ENCODE assay signal across 18 cellular contexts in the genomic region with DNA sequence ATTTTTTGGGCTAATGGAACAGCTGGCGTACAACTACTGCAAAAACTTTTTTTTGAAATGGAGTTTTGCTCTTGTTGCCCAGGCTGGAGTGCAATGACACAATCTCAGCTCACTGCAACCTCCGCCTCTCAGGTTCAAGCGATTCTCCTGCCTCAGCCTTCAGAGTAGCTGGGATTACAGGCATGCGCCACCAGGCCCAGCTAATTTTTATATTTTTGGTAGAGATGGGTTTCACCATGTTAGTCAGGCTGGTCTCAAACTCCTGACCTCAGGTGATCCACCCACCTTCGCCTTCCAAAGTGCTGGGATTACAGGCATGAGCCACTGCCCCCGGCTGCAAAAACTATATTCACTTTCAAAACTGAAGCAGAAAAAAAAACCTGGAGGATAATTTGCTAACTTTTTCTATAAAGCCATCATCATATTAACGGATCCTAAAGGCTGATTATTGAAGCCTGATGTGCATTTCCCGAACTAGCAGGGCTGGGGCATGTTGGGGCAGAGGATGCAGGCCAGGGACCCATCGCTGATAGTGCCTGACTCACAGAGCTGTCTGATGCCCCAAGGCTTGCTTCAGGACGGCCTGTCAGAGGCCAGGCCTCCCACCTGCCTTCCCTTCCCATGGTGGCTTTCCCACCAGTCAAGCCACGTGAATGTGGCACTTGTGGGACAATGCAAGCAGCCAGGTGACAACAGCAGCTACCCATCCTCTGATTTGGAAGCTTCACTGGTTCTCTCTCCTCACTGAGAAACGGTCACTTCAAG. TPM values are rescaled to one million over a fixed set of nuclear protein-coding genes. Genes with fewer than 3 reads are reported as not detected.
DNase-seq lines count a peak whose midpoint lies in the region; ATAC-seq and TF ChIP-seq lines count a peak whose summit lies in the region.
"Not testable (repeated sequence)": the region's sequence is repeated elsewhere in the genome, so short reads cannot be mapped to it uniquely, and the experiment has no call there.
"Had no signal": no experiment of that assay in that cellular context is flagged by ENCODE, and none has a peak within 500 bp of the region (broad histone marks: within the 10 kb centered on the region; RNA-seq: fewer than 3 reads in every experiment).

No MANE protein-coding gene starts in this region.

- peak overlapping the region; percentile 91 for H3K4me3 Mint-ChIP-seq in activated CD4-positive, alpha-beta memory T cell treated with anti-CD3 and anti-CD28 coated beads, Interleukin-2, amount 10 ng/mL, durations not matched to agents 7 days and 5 days
- H3K4me3 Mint-ChIP-seq in central memory CD8-positive, alpha-beta T cell: peak overlapping the region; percentile 97
- H3K4me3 Mint-ChIP-seq in immature natural killer cell: peak overlapping the region; percentile 95 to 98 (median 97)
- H3K4me3 Mint-ChIP-seq in stimulated activated naive CD8-positive, alpha-beta T cell treated with anti-CD3 and anti-CD28 coated beads, Interleukin-15, Interleukin-2, amounts not matched to agents 100 ng/mL and 50 ng/mL, for 24 hours: peak overlapping the region; percentile 92

- H3K36me3 Mint-ChIP-seq in activated CD4-positive, alpha-beta memory T cell treated with anti-CD3 and anti-CD28 coated beads, Interleukin-2, amount 10 ng/mL, durations not matched to agents 7 days and 5 days (ENCODE audit: low read depth): peaks cover 79% of the 10 kb centered on the region
- H3K36me3 Mint-ChIP-seq in central memory CD8-positive, alpha-beta T cell (ENCODE audit: insufficient read depth): peaks cover 99% of the 10 kb centered on the region
- peaks cover 55 to 80% (median 64%) of the 10 kb centered on the region in 3 donors for H3K36me3 Mint-ChIP-seq in immature natural killer cell
- H3K36me3 Mint-ChIP-seq in stimulated activated naive CD8-positive, alpha-beta T cell treated with anti-CD3 and anti-CD28 coated beads, Interleukin-15, Interleukin-2, amounts not matched to agents 100 ng/mL and 50 ng/mL, for 24 hours (ENCODE audit: low read depth): peaks cover 73% of the 10 kb centered on the region

- H3K27me3 ChIP-seq in Peyer's patch, neutrophil: not testable (repeated sequence)

- H3K36me3 ChIP-seq in Peyer's patch (peaks cover 0 to 65% (median 0%) of the 10 kb centered on the region in 3 donors), neutrophil (peaks cover 96% of the 10 kb centered on the region)

- DNase-seq in Peyer's patch (peak; percentile 5 to 45 (median 34)), immature natural killer cell (peak in 2 of 3 donors; percentile 5 to 19)
- peak; percentile 16 for DNase-seq in activated CD4-positive, alpha-beta memory T cell treated with anti-CD3 and anti-CD28 coated beads, Interleukin-2, amount 10 ng/mL, durations not matched to agents 7 days and 5 days
- peak; percentile 67 for DNase-seq in activated effector memory CD4-positive, alpha-beta T cell treated with anti-CD3 and anti-CD28 coated beads, Interleukin-2, amount 50 U/mL, for 16 hours
- DNase-seq in central memory CD8-positive, alpha-beta T cell (ENCODE audit: low spot score in 2 of 2): peak; percentile 9 to 12

- not testable (repeated sequence) for H3K9me3 ChIP-seq in Peyer's patch
- peaks cover 15% of the 10 kb centered on the region for H3K9me3 ChIP-seq in neutrophil

- peak overlapping the region; percentile 91 for H3K27ac Mint-ChIP-seq in activated CD4-positive, alpha-beta memory T cell treated with anti-CD3 and anti-CD28 coated beads, Interleukin-2, amount 10 ng/mL, durations not matched to agents 7 days and 5 days
- H3K27ac Mint-ChIP-seq in central memory CD8-positive, alpha-beta T cell (ENCODE audit: low read depth): peak overlapping the region; percentile 96
- H3K27ac Mint-ChIP-seq in immature natural killer cell: peak overlapping the region; percentile 94 to 99 (median 96)
- H3K27ac Mint-ChIP-seq in stimulated activated naive CD8-positive, alpha-beta T cell treated with anti-CD3 and anti-CD28 coated beads, Interleukin-15, Interleukin-2, amounts not matched to agents 100 ng/mL and 50 ng/mL, for 24 hours: peak overlapping the region; percentile 92

- H3K4me1 ChIP-seq in Peyer's patch: peaks cover 4 to 70% (median 31%) of the 10 kb centered on the region in 4 donors
- peaks cover 56 to 69% of the 10 kb centered on the region in 2 experiments for H3K4me1 ChIP-seq in neutrophil (ENCODE audit: control insufficient read depth in 1 of 2, insufficient read depth in 1 of 2, low read depth in 1 of 2, low read length in 1 of 2)

- not testable (repeated sequence) for H3K9me3 Mint-ChIP-seq in activated CD4-positive, alpha-beta memory T cell treated with anti-CD3 and anti-CD28 coated beads, Interleukin-2, amount 10 ng/mL, durations not matched to agents 7 days and 5 days; central memory CD8-positive, alpha-beta T cell; immature natural killer cell; stimulated activated naive CD8-positive, alpha-beta T cell treated with anti-CD3 and anti-CD28 coated beads, Interleukin-15, Interleukin-2, amounts not matched to agents 100 ng/mL and 50 ng/mL, for 24 hours

- CTCF ChIA-PET in activated CD4-positive, alpha-beta memory T cell treated with anti-CD3 and anti-CD28 coated beads, Interleukin-2, amount 10 ng/mL, durations not matched to agents 7 days and 5 days (lab: Charles Lee): interaction anchor here (0.7 to 2.5 kb wide), 6 partner anchors 10 to 99 kb away, joined by 3 to 7 read pairs (median 4); no protein-coding TSS in a partner anchor

- POLR2A ChIA-PET in activated CD4-positive, alpha-beta memory T cell treated with anti-CD3 and anti-CD28 coated beads, Interleukin-2, amount 10 ng/mL, durations not matched to agents 7 days and 5 days (lab: Charles Lee): interaction anchor here (0.7 to 33.4 kb wide), 10 partner anchors 4 to 99 kb away, joined by 3 to 1155 read pairs (median 324); partner anchors contain the start of gene IRF1

- not testable (repeated sequence) for ATAC-seq in central memory CD8-positive, alpha-beta T cell (replicated peaks; ENCODE audit: extremely low read depth, poor library complexity, severe bottlenecking)

- not testable (repeated sequence) for TF ChIP-seq CTCF in Peyer's patch (IDR thresholded peaks at IDR 0.05); neutrophil (IDR thresholded peaks at IDR 0.05)

- TF ChIP-seq POLR2A in Peyer's patch (IDR thresholded peaks at IDR 0.05): not testable (repeated sequence)

- H3K4me1 Mint-ChIP-seq in activated CD4-positive, alpha-beta memory T cell treated with anti-CD3 and anti-CD28 coated beads, Interleukin-2, amount 10 ng/mL, durations not matched to agents 7 days and 5 days: peaks cover 72% of the 10 kb centered on the region
- peaks cover 66% of the 10 kb centered on the region for H3K4me1 Mint-ChIP-seq in central memory CD8-positive, alpha-beta T cell
- H3K4me1 Mint-ChIP-seq in immature natural killer cell: peaks cover 82 to 84% of the 10 kb centered on the region in 2 donors
- peaks cover 81% of the 10 kb centered on the region for H3K4me1 Mint-ChIP-seq in stimulated activated naive CD8-positive, alpha-beta T cell treated with anti-CD3 and anti-CD28 coated beads, Interleukin-15, Interleukin-2, amounts not matched to agents 100 ng/mL and 50 ng/mL, for 24 hours (ENCODE audit: low read depth)

- H3K4me3 ChIP-seq in Peyer's patch: not testable (repeated sequence)
- peak overlapping the region; percentile 99 for H3K4me3 ChIP-seq in neutrophil (ENCODE audit: low read depth in 1 of 2, low read length in 1 of 2)

- peak overlapping the region in 2 of 4 donors; percentile 95 to 100 for H3K27ac ChIP-seq in Peyer's patch
- peak overlapping the region; percentile 100 for H3K27ac ChIP-seq in neutrophil

- not testable (repeated sequence) for H3K27me3 Mint-ChIP-seq in activated CD4-positive, alpha-beta memory T cell treated with anti-CD3 and anti-CD28 coated beads, Interleukin-2, amount 10 ng/mL, durations not matched to agents 7 days and 5 days; central memory CD8-positive, alpha-beta T cell; stimulated activated naive CD8-positive, alpha-beta T cell treated with anti-CD3 and anti-CD28 coated beads, Interleukin-15, Interleukin-2, amounts not matched to agents 100 ng/mL and 50 ng/mL, for 24 hours
- peaks cover 65 to 97% (median 91%) of the 10 kb centered on the region in 3 donors for H3K27me3 Mint-ChIP-seq in immature natural killer cell (ENCODE audit: low read depth in 3 of 3)

RNA-seq across cellular contexts. Expression of gene IRF1, which starts 5.5 kb away (rescaled TPM):
- total RNA-seq in Peyer's patch: 100 to 1,000 TPM in 3 of 4 donors, 10 to 100 TPM in 1; 92.7 to 152 (median 122) TPM
- total RNA-seq in activated CD4-positive, alpha-beta memory T cell treated with anti-CD3 and anti-CD28 coated beads, Interleukin-2, amount 10 ng/mL, durations not matched to agents 7 days and 5 days: 100 to 1,000 TPM; 231 to 239 TPM
- polyA plus RNA-seq in immature natural killer cell: 100 to 1,000 TPM; 349 to 460 (median 371) TPM

RNA-seq across cellular contexts. Expression of gene IL5, which starts 58.3 kb away (rescaled TPM):
- not detected for total RNA-seq in Peyer's patch
- 1 to 10 TPM; 2.6 to 3.3 TPM for total RNA-seq in activated CD4-positive, alpha-beta memory T cell treated with anti-CD3 and anti-CD28 coated beads, Interleukin-2, amount 10 ng/mL, durations not matched to agents 7 days and 5 days
- polyA plus RNA-seq in immature natural killer cell: not detected
- total RNA-seq: Caco-2, cardiac septum, dorsolateral prefrontal cortex, gastrocnemius medialis, GM23248, kidney epithelial cell, neural crest cell, pulmonary artery endothelial cell, Right ventricle myocardium inferior, thyroid gland had no signal
- polyA plus RNA-seq: esophagus, GM23248 had no signal

Comparison
In these comparisons a context has a peak if more than half of its experiments do, and no peak if none do; other contexts are left out.
1. DNase-seq: peak in every context shown above with its lines; median percentile 67 in activated effector memory CD4-positive, alpha-beta T cell treated with anti-CD3 and anti-CD28 coated beads, Interleukin-2, amount 50 U/mL, for 16 hours; 34 in Peyer's patch; 16 in activated CD4-positive, alpha-beta memory T cell treated with anti-CD3 and anti-CD28 coated beads, Interleukin-2, amount 10 ng/mL, durations not matched to agents 7 days and 5 days; 12 in immature natural killer cell; 10 in central memory CD8-positive, alpha-beta T cell.